Comparison of ENCODE assay signal across 2 cellular contexts in the genomic region with DNA sequence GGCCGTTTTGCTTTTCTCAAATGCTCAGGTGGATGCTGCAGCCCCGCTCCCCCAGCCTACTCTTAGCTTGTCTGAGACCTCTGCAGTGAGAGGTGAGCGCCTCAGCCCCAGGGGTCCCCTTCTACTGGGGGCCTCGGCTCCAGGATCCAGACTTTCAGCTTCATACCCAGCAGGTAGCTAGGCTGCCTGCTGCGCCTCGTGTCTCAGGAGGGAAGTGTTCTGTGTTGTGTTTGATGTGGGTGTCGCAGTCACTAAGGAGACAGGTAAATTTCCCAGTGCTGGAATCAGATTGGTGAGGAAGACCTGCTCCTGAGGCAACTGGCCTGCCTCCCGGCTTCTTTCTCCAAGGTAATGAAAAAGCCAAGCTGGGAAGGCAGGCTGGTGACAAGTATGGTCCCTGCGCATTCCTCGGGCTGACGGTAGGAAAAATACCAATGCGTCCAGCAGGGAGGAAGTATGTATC.
A peak's percentile ranks its signal among the peaks of the same experiment; 100 is the strongest.
TF ChIP-seq lines count a peak whose summit lies in the region.

No MANE protein-coding gene starts in this region.

TF ChIP-seq in HEK293, 187 proteins besides CTCF, POLR2A, EP300 and RAD21:
- TF ChIP-seq, protein P1, sequence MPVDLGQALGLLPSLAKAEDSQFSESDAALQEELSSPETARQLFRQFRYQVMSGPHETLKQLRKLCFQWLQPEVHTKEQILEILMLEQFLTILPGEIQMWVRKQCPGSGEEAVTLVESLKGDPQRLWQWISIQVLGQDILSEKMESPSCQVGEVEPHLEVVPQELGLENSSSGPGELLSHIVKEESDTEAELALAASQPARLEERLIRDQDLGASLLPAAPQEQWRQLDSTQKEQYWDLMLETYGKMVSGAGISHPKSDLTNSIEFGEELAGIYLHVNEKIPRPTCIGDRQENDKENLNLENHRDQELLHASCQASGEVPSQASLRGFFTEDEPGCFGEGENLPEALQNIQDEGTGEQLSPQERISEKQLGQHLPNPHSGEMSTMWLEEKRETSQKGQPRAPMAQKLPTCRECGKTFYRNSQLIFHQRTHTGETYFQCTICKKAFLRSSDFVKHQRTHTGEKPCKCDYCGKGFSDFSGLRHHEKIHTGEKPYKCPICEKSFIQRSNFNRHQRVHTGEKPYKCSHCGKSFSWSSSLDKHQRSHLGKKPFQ (tag by site-specific recombination; IDR thresholded peaks at IDR 0.05) = no peak
- TF ChIP-seq ZNF423 (tag by site-specific recombination; IDR thresholded peaks at IDR 0.05) (0 out of 2 replicates have a peak, but pooled peaks have one; percentile 50), ZNF596 (tag by site-specific recombination; IDR thresholded peaks at IDR 0.05) (no peak), ZNF433 (tag by site-specific recombination; IDR thresholded peaks at IDR 0.05; ENCODE audit: low read depth) (no peak), ZNF658 (tag by site-specific recombination; IDR thresholded peaks at IDR 0.05) (no peak), ZNF335 (tag by site-specific recombination; conservative IDR thresholded peaks at IDR 0.05) (peak; percentile 37; the same call in 1 of the 2 replicates), ZNF350 (tag by site-specific recombination; IDR thresholded peaks at IDR 0.05) (no peak), ZIC2 (tag by site-specific recombination; IDR thresholded peaks at IDR 0.05) (peak; percentile 79), EGR2 (tag by site-specific recombination; IDR thresholded peaks at IDR 0.05; ENCODE audit: low read depth) (no peak), ZFP41 (tag by site-specific recombination; IDR thresholded peaks at IDR 0.05; ENCODE audit: borderline replicate concordance) (no peak), ZNF626 (tag by site-specific recombination; IDR thresholded peaks at IDR 0.05) (no peak), HOXC10 (CRISPR knock-in tag; IDR thresholded peaks at IDR 0.05) (no peak), ZNF214 (tag by site-specific recombination; IDR thresholded peaks at IDR 0.05; ENCODE audit: borderline replicate concordance) (no peak)
- TF ChIP-seq, protein P2, sequence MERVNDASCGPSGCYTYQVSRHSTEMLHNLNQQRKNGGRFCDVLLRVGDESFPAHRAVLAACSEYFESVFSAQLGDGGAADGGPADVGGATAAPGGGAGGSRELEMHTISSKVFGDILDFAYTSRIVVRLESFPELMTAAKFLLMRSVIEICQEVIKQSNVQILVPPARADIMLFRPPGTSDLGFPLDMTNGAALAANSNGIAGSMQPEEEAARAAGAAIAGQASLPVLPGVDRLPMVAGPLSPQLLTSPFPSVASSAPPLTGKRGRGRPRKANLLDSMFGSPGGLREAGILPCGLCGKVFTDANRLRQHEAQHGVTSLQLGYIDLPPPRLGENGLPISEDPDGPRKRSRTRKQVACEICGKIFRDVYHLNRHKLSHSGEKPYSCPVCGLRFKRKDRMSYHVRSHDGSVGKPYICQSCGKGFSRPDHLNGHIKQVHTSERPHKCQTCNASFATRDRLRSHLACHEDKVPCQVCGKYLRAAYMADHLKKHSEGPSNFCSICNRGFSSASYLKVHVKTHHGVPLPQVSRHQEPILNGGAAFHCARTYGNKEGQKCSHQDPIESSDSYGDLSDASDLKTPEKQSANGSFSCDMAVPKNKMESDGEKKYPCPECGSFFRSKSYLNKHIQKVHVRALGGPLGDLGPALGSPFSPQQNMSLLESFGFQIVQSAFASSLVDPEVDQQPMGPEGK (tag by site-specific recombination; IDR thresholded peaks at IDR 0.05) = no peak

TF ChIP-seq in H1, 55 proteins besides CTCF, POLR2A, EP300 and RAD21 (continued from another document):
- no peak for TF ChIP-seq GABPA (IDR thresholded peaks at IDR 0.05; ENCODE audit: borderline replicate concordance, insufficient read depth, low read length)
- TF ChIP-seq SP4 (IDR thresholded peaks at IDR 0.05; ENCODE audit: low read length) = no peak
- TF ChIP-seq SP1 (IDR thresholded peaks at IDR 0.05; ENCODE audit: low read depth, low read length) = no peak
- TF ChIP-seq TAF7 (optimal IDR thresholded peaks at IDR 0.05; ENCODE audit: borderline replicate concordance, low read depth, low read length) = no peak
- no peak for TF ChIP-seq SIRT6 (IDR thresholded peaks at IDR 0.05; ENCODE audit: low read length)
